11 cellular contexts compared by ENCODE assay signal in genomic region chr6:111683126-111683525, GRCh38.
A peak's percentile ranks its signal among the peaks of the same experiment; 100 is the strongest.
DNase-seq lines count a peak whose midpoint lies in the region; ATAC-seq and TF ChIP-seq lines count a peak whose summit lies in the region.
"Had no signal": no experiment of that assay in that cellular context is flagged by ENCODE, and none has a peak within 500 bp of the region (broad histone marks: within the 10 kb centered on the region; RNA-seq: fewer than 3 reads in every experiment).

No MANE protein-coding gene starts in this region.

- peaks cover 22% of the 10 kb centered on the region for H3K4me1 Mint-ChIP-seq in HFFc6 (ENCODE audit: low read depth)

- no peaks in the 10 kb centered on the region for H3K9me3 Mint-ChIP-seq in HFFc6

- TF ChIP-seq POLR2A in esophagus squamous epithelium (IDR thresholded peaks at IDR 0.05): no peak

- H3K27me3 ChIP-seq in esophagus squamous epithelium: no peaks in the 10 kb centered on the region
- H3K27me3 ChIP-seq in psoas muscle (ENCODE audit: insufficient read depth in 3 of 3, low read length in 2 of 3): no peaks in the 10 kb centered on the region
- no peaks in the 10 kb centered on the region for H3K27me3 ChIP-seq in MG63

- no peak overlapping the region for H3K4me3 Mint-ChIP-seq in HFFc6

- ATAC-seq in left cardiac atrium (peak in 1 of 2 donors; percentile 40), psoas muscle (no peak), HG03460 (IDR thresholded peaks at IDR 0.05; ENCODE audit: unreplicated experiment) (no peak)
- ATAC-seq: PC-3 had no signal

- DNase-seq in left cardiac atrium: peak; percentile 46
- DNase-seq in cardiac septum (ENCODE audit: low spot score): no peak
- DNase-seq in esophagus squamous epithelium (lab: John Stamatoyannopoulos, UW): no peak
- DNase-seq in psoas muscle: no peak
- DNase-seq in anterior cingulate cortex (lab: John Stamatoyannopoulos, UW): no peak
- DNase-seq in HFFc6: no peak
- DNase-seq in MG63: no peak
- DNase-seq: DND-41, NCI-H2171, PC-3 had no signal

- peak overlapping the region; percentile 23 to 86 (median 80) for H3K27ac ChIP-seq in esophagus squamous epithelium
- H3K27ac ChIP-seq in psoas muscle: peak overlapping the region; percentile 2

- WGBS in esophagus squamous epithelium, 2 donors: 61 to 83% methylated on average over 4 to 5 of the region's 5 CpGs
- WGBS in psoas muscle, 3 donors: 70 to 81% (median 80%) methylated on average over 5 of the region's 5 CpGs

- H3K9me3 ChIP-seq in esophagus squamous epithelium: no peaks in the 10 kb centered on the region
- H3K9me3 ChIP-seq in psoas muscle: no peaks in the 10 kb centered on the region
- H3K9me3 ChIP-seq in MG63: no peaks in the 10 kb centered on the region

- H3K27ac Mint-ChIP-seq in HFFc6: no peak overlapping the region

- H3K36me3 ChIP-seq in esophagus squamous epithelium: peaks cover 0 to 4% (median 0%) of the 10 kb centered on the region in 3 donors
- no peaks in the 10 kb centered on the region for H3K36me3 ChIP-seq in psoas muscle (ENCODE audit: insufficient read depth in 1 of 2, low read depth in 1 of 2)
- peaks cover 6% of the 10 kb centered on the region; the same call in 1 of the 2 replicates for H3K36me3 ChIP-seq in MG63

- H3K4me1 ChIP-seq in esophagus squamous epithelium (peaks cover 0 to 61% (median 37%) of the 10 kb centered on the region in 3 donors), psoas muscle (peaks cover 25% of the 10 kb centered on the region)

- H3K27me3 Mint-ChIP-seq in HFFc6 (ENCODE audit: insufficient read depth): peaks cover 2% of the 10 kb centered on the region; the same call in 1 of the 2 replicates

- intact Hi-C loops in left cardiac atrium (cut with DNase I) (no loop called here), cardiac septum (cut with DNase I) (loop anchor here (2.0 to 5.0 kb wide), 2 partner anchors 16 to 81 kb away; no protein-coding TSS in a partner anchor), esophagus squamous epithelium (cut with DNase I) (no loop called here), psoas muscle (cut with DNase I) (no loop called here)

- peaks cover 42% of the 10 kb centered on the region for H3K36me3 Mint-ChIP-seq in HFFc6 (ENCODE audit: low read depth)

- no peak for TF ChIP-seq CTCF in esophagus squamous epithelium (IDR thresholded peaks at IDR 0.05)
- TF ChIP-seq CTCF in psoas muscle (IDR thresholded peaks at IDR 0.05): no peak
- TF ChIP-seq CTCF in HFFc6 (IDR thresholded peaks at IDR 0.05): no peak

- H3K4me3 ChIP-seq in esophagus squamous epithelium (no peak overlapping the region), psoas muscle (no peak overlapping the region), MG63 (no peak overlapping the region)
